22 cellular contexts compared by ENCODE assay signal in genomic region chr21:45043541-45044020, GRCh38.
"Had no signal": no experiment of that assay in that cellular context is flagged by ENCODE, and none has a peak within 500 bp of the region (broad histone marks: within the 10 kb centered on the region; RNA-seq: fewer than 3 reads in every experiment).

No MANE protein-coding gene starts in this region.

- H3K4me1 ChIP-seq: foreskin keratinocyte, neural progenitor cell, parathyroid adenoma, right lobe of liver had no signal

- H3K36me3 ChIP-seq: left lung, lower lobe of right lung, neural progenitor cell, right lobe of liver, uterus had no signal

- H3K4me3 Mint-ChIP-seq: endodermal cell; immature natural killer cell; memory B cell; natural killer cell treated with Interleukin-12 subunit alpha and Interleukin-12 subunit beta and Interleukin-15 and Interleukin-18, amount 100 ng/mL, for 72 hours; neural progenitor cell; type B pancreatic cell had no signal

- H3K36me3 Mint-ChIP-seq: immature natural killer cell, memory B cell, neural progenitor cell, type B pancreatic cell had no signal

- H3K27ac Mint-ChIP-seq: endodermal cell, immature natural killer cell, memory B cell, neural progenitor cell, type B pancreatic cell had no signal

- H3K4me3 ChIP-seq: coronary artery, left lung, lower lobe of right lung, neural progenitor cell, psoas muscle, right lobe of liver, skin epidermis, uterus had no signal

- ATAC-seq: foreskin keratinocyte; left lung; lower lobe of right lung; natural killer cell treated with Interleukin-12 subunit alpha and Interleukin-12 subunit beta and Interleukin-15 and Interleukin-18, amount 100 ng/mL, for 72 hours; psoas muscle; right lobe of liver had no signal

- H3K4me1 Mint-ChIP-seq: endodermal cell, immature natural killer cell had no signal

- H3K9me3 ChIP-seq: right lobe of liver, uterus had no signal

- DNase-seq: effector CD4-positive, alpha-beta T cell; endodermal cell; erythroblast; foreskin keratinocyte; immature natural killer cell; left lung; lower lobe of right lung; midbrain; occipital lobe; psoas muscle; retina; right lobe of liver; stimulated activated CD4-positive, alpha-beta T cell treated with anti-CD3 and anti-CD28 coated beads, Interleukin-2, amount 100 ng/mL, for 48 hours; stimulated activated naive CD4-positive, alpha-beta T cell treated with Interleukin-2 at 50 U/mL for 16 hours; uterus had no signal

- H3K27me3 ChIP-seq: left lung, neural progenitor cell, right lobe of liver, uterus had no signal

- H3K27ac ChIP-seq: coronary artery, foreskin keratinocyte, left lung, lower lobe of right lung, neural progenitor cell, parathyroid adenoma, psoas muscle, right lobe of liver, skin epidermis, uterus had no signal

- H3K9me3 Mint-ChIP-seq: type B pancreatic cell had no signal
